In the genomic region with DNA sequence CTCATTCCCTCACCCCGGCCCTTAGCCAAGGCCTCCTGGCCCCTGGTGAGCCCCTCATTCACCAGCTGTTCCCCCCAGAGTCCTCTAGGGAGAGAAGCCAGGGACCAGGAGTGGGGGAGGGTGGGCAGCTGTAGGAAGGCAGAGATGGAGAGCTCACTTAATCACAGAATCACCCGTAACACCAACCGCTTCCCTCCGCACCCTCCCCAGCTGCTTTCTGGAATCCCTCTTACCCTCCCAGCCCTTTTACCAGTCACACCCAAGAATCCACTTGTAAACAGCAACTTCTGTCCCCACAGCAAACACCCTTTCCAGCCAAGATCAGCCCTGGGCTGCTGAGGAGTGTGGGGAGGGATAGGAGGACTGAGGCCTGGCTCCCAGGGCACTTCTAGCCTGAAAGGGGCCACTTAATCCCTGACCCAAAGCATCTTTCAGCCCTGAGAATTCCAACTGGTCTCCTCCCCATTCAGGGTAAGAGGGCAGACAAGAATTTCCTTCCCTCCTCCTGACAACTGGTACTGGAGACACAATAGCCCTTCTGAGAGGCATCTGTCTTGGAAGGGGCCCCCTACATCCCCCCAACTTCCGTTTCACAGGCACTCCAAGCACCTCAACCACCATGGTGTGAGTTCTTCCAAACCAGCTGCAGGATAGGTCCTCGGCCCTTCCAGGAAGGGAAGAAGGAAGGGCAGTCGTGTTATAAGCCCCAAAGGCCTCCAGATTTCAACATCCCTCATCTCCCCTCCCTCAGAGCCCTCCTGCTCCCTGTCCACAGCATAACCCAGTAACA, we compare ENCODE assay signal across 11 cellular contexts. TPM values are rescaled to one million over a fixed set of nuclear protein-coding genes. Genes with fewer than 3 reads are reported as not detected.
DNase-seq lines count a peak whose midpoint lies in the region; TF ChIP-seq lines count a peak whose summit lies in the region.
"Had no signal": no experiment of that assay in that cellular context is flagged by ENCODE, and none has a peak within 500 bp of the region (broad histone marks: within the 10 kb centered on the region; RNA-seq: fewer than 3 reads in every experiment).

No MANE protein-coding gene starts in this region.

- H3K27me3 ChIP-seq in esophagus (ENCODE audit: control insufficient read depth in 1 of 2, insufficient read depth in 2 of 2, low read length in 2 of 2): no peaks in the 10 kb centered on the region
- no peaks in the 10 kb centered on the region for H3K27me3 ChIP-seq in thymus (ENCODE audit: control insufficient read depth, insufficient read depth)
- H3K27me3 ChIP-seq in Caco-2 (replicated peaks; ENCODE audit: control insufficient read depth, insufficient read depth, low read length): no peaks in the 10 kb centered on the region

- no peak overlapping the region for H3K4me3 Mint-ChIP-seq in Caco-2 (ENCODE audit: unreplicated experiment)
- H3K4me3 Mint-ChIP-seq: activated CD4-positive, alpha-beta memory T cell treated with anti-CD3 and anti-CD28 coated beads for 36 hours; immature natural killer cell had no signal

- DNase-seq in NCI-H524 treated with DMSO at 0.1 percent for 48 hours (lab: John Stamatoyannopoulos, UW) (peak; percentile 57), myocyte (ENCODE audit: low read depth) (peak; percentile 98), activated gamma-delta T cell treated with Interleukin-2 at 50 U/mL for 16 hours (no peak), Caco-2 (no peak), NCI-H2029 treated with DMSO at 0.1 percent for 48 hours (lab: John Stamatoyannopoulos, UW) (no peak), NCI-H2107 (lab: John Stamatoyannopoulos, UW) (no peak)
- DNase-seq: activated CD4-positive, alpha-beta memory T cell treated with anti-CD3 and anti-CD28 coated beads for 36 hours; cortex of kidney; immature natural killer cell had no signal

- no peaks in the 10 kb centered on the region for H3K4me1 Mint-ChIP-seq in Caco-2 (ENCODE audit: low read depth, unreplicated experiment)

- no peaks in the 10 kb centered on the region for H3K9me3 ChIP-seq in esophagus (ENCODE audit: control insufficient read depth in 2 of 2, insufficient read depth in 1 of 2, low read depth in 1 of 2, low read length in 1 of 2)
- no peaks in the 10 kb centered on the region for H3K9me3 ChIP-seq in thymus (ENCODE audit: control insufficient read depth)
- H3K9me3 ChIP-seq in Caco-2: no peaks in the 10 kb centered on the region

- WGBS in esophagus, 2 donors: 66 to 67% methylated on average over 7 of the region's 7 CpGs
- 91% methylated on average over 7 of the region's 7 CpGs for WGBS in thymus

- H3K4me3 ChIP-seq in esophagus (ENCODE audit: low read depth in 1 of 2, low read length in 2 of 2) (no peak overlapping the region), thymus (ENCODE audit: low read length) (no peak overlapping the region), Caco-2 (ENCODE audit: low read depth, low read length) (no peak overlapping the region)

- H3K4me1 ChIP-seq in esophagus (ENCODE audit: control insufficient read depth in 2 of 2, insufficient read depth in 2 of 2, low read length in 1 of 2) (peaks cover 2 to 5% of the 10 kb centered on the region in 2 donors), thymus (ENCODE audit: control insufficient read depth, insufficient read depth, low read length) (no peaks in the 10 kb centered on the region), Caco-2 (no peaks in the 10 kb centered on the region)

- no peak for TF ChIP-seq CTCF in Caco-2 (IDR thresholded peaks at IDR 0.05; ENCODE audit: insufficient read depth in 1 of 2, low read depth in 1 of 2, low read length in 1 of 2, severe bottlenecking in 1 of 2, unreplicated experiment in 1 of 2)

- H3K27ac Mint-ChIP-seq in Caco-2 (ENCODE audit: unreplicated experiment): no peak overlapping the region
- H3K27ac Mint-ChIP-seq: activated CD4-positive, alpha-beta memory T cell treated with anti-CD3 and anti-CD28 coated beads for 36 hours; immature natural killer cell had no signal

- intact Hi-C loops in Caco-2 (cut with micrococcal nuclease; ENCODE audit: unreplicated experiment): no loop called here

- H3K27ac ChIP-seq in esophagus (ENCODE audit: low read depth in 2 of 2, low read length in 1 of 2) (peak overlapping the region; percentile 19 to 68), thymus (ENCODE audit: low read depth) (peak overlapping the region; percentile 39)

- CTCF ChIA-PET in Caco-2 (lab: Charles Lee): no interaction called here

- H3K27me3 Mint-ChIP-seq in Caco-2 (ENCODE audit: insufficient read depth, unreplicated experiment): no peaks in the 10 kb centered on the region
- H3K27me3 Mint-ChIP-seq: activated CD4-positive, alpha-beta memory T cell treated with anti-CD3 and anti-CD28 coated beads for 36 hours had no signal

- no TSS peak for BruUV-seq in Caco-2 (replicated peaks; lab: Mats Ljungman, UMichigan)

- POLR2A ChIA-PET in Caco-2 (lab: Charles Lee): no interaction called here

- H3K9me3 Mint-ChIP-seq in Caco-2 (ENCODE audit: unreplicated experiment): no peaks in the 10 kb centered on the region
- H3K9me3 Mint-ChIP-seq: activated CD4-positive, alpha-beta memory T cell treated with anti-CD3 and anti-CD28 coated beads for 36 hours; immature natural killer cell had no signal

- H3K36me3 Mint-ChIP-seq in Caco-2 (ENCODE audit: insufficient read depth, unreplicated experiment): peaks cover 4% of the 10 kb centered on the region
- H3K36me3 Mint-ChIP-seq: activated CD4-positive, alpha-beta memory T cell treated with anti-CD3 and anti-CD28 coated beads for 36 hours had no signal

- H3K36me3 ChIP-seq in esophagus (ENCODE audit: control insufficient read depth in 2 of 2, insufficient read depth in 2 of 2, low read length in 1 of 2): peaks cover 0 to 4% of the 10 kb centered on the region in 2 donors
- peaks cover 10% of the 10 kb centered on the region for H3K36me3 ChIP-seq in thymus (ENCODE audit: control insufficient read depth, insufficient read depth)
- H3K36me3 ChIP-seq in Caco-2 (ENCODE audit: control insufficient read depth, insufficient read depth, low read length): no peaks in the 10 kb centered on the region; the same call in 1 of the 2 replicates

RNA-seq across cellular contexts. Expression of gene NCKAP5L, which starts 18.6 kb away (rescaled TPM):
- polyA plus RNA-seq in esophagus (1 to 10 TPM; 3.1 to 8.4 TPM), thymus (17.5 TPM)
- total RNA-seq in myocyte (95.7 and 112 TPM in 2 replicates), Caco-2 (2022) (17.8 and 19.5 TPM in 2 replicates)
- 48.1 TPM for polyA plus RNA-seq in myocyte (2012)

RNA-seq across cellular contexts. Expression of gene BCDIN3D, which starts 33.3 kb away (rescaled TPM):
- polyA plus RNA-seq in esophagus: 1 to 10 TPM; 2.3 to 2.6 TPM
- 4.3 and 4.9 TPM in 2 replicates for total RNA-seq in myocyte
- polyA plus RNA-seq in myocyte (2012): 4.6 TPM
- polyA plus RNA-seq in thymus: 7.0 TPM
- total RNA-seq in Caco-2 (2022): 5.7 and 6.6 TPM in 2 replicates

Comparison
In these comparisons a context has a peak if more than half of its experiments do, and no peak if none do; other contexts are left out.
1. DNase-seq: peak in NCI-H524 treated with DMSO at 0.1 percent for 48 hours (single experiment) and myocyte (single experiment); none in activated gamma-delta T cell treated with Interleukin-2 at 50 U/mL for 16 hours (single experiment), Caco-2 (0 of 2), NCI-H2029 treated with DMSO at 0.1 percent for 48 hours (single experiment) and NCI-H2107 (single experiment).